ENCODE assay signal across 1 cellular context in genomic region chr19:47858231-47858630, GRCh38.
TF ChIP-seq lines count a peak whose summit lies in the region.

No MANE protein-coding gene starts in this region.

TF ChIP-seq in HEK293, 187 proteins besides CTCF, POLR2A, EP300 and RAD21 (continued from another document):
- TF ChIP-seq, protein P1, sequence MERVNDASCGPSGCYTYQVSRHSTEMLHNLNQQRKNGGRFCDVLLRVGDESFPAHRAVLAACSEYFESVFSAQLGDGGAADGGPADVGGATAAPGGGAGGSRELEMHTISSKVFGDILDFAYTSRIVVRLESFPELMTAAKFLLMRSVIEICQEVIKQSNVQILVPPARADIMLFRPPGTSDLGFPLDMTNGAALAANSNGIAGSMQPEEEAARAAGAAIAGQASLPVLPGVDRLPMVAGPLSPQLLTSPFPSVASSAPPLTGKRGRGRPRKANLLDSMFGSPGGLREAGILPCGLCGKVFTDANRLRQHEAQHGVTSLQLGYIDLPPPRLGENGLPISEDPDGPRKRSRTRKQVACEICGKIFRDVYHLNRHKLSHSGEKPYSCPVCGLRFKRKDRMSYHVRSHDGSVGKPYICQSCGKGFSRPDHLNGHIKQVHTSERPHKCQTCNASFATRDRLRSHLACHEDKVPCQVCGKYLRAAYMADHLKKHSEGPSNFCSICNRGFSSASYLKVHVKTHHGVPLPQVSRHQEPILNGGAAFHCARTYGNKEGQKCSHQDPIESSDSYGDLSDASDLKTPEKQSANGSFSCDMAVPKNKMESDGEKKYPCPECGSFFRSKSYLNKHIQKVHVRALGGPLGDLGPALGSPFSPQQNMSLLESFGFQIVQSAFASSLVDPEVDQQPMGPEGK (tag by site-specific recombination; IDR thresholded peaks at IDR 0.05) = peak; percentile 50
- TF ChIP-seq ZNF184 (tag by site-specific recombination; IDR thresholded peaks at IDR 0.05) (peak; percentile 43; the same call in 1 of the 2 replicates), BCL11A (tag by site-specific recombination; IDR thresholded peaks at IDR 0.05; ENCODE audit: low read depth) (peak; percentile 88), ZNF76 (tag by site-specific recombination; IDR thresholded peaks at IDR 0.05; ENCODE audit: borderline replicate concordance, low read depth) (0 out of 2 replicates have a peak, but pooled peaks have one; percentile 12), ZFP69B (tag by site-specific recombination; IDR thresholded peaks at IDR 0.05) (peak; percentile 50; the same call in 1 of the 2 replicates), ZNF24 (tag by site-specific recombination; IDR thresholded peaks at IDR 0.05) (0 out of 2 replicates have a peak, but pooled peaks have one; percentile 39), ZNF366 (tag by site-specific recombination; conservative IDR thresholded peaks at IDR 0.05) (peak; percentile 57; the same call in 1 of the 2 replicates), ZNF600 (tag by site-specific recombination; IDR thresholded peaks at IDR 0.05) (peak; percentile 93)
- TF ChIP-seq, protein P2, sequence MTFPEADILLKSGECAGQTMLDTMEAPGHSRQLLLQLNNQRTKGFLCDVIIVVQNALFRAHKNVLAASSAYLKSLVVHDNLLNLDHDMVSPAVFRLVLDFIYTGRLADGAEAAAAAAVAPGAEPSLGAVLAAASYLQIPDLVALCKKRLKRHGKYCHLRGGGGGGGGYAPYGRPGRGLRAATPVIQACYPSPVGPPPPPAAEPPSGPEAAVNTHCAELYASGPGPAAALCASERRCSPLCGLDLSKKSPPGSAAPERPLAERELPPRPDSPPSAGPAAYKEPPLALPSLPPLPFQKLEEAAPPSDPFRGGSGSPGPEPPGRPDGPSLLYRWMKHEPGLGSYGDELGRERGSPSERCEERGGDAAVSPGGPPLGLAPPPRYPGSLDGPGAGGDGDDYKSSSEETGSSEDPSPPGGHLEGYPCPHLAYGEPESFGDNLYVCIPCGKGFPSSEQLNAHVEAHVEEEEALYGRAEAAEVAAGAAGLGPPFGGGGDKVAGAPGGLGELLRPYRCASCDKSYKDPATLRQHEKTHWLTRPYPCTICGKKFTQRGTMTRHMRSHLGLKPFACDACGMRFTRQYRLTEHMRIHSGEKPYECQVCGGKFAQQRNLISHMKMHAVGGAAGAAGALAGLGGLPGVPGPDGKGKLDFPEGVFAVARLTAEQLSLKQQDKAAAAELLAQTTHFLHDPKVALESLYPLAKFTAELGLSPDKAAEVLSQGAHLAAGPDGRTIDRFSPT (tag by site-specific recombination; IDR thresholded peaks at IDR 0.05) = peak; percentile 99
- TF ChIP-seq, protein P3, sequence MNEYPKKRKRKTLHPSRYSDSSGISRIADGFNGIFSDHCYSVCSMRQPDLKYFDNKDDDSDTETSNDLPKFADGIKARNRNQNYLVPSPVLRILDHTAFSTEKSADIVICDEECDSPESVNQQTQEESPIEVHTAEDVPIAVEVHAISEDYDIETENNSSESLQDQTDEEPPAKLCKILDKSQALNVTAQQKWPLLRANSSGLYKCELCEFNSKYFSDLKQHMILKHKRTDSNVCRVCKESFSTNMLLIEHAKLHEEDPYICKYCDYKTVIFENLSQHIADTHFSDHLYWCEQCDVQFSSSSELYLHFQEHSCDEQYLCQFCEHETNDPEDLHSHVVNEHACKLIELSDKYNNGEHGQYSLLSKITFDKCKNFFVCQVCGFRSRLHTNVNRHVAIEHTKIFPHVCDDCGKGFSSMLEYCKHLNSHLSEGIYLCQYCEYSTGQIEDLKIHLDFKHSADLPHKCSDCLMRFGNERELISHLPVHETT (tag by site-specific recombination; IDR thresholded peaks at IDR 0.05) = peak; percentile 67; the same call in 1 of the 2 replicates
